Comparison of ENCODE assay signal across 28 cellular contexts in the genomic region with DNA sequence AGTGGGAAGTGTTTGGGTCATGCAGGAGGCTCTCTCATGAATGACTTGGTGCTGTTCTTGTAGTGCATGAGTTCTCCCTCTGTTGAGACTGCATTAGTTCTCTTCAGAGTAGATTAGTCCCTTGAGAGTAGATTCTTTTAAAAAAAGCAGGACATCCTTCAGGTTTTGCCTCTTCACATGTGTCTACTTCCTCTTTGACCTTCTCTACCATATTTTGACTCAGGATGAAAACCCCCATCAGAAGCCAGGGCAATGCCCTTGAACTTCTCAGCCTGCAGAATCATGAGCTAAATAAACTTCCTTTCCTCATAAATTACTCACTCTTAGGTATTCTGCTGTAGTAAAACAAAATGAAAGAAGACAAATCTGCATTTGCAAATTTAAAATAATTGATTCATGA.
DNase-seq lines count a peak whose midpoint lies in the region; ATAC-seq lines count a peak whose summit lies in the region.
"Had no signal": no experiment of that assay in that cellular context is flagged by ENCODE, and none has a peak within 500 bp of the region (broad histone marks: within the 10 kb centered on the region; RNA-seq: fewer than 3 reads in every experiment).

No MANE protein-coding gene starts in this region.

- H3K9me3 ChIP-seq in CD4-positive, alpha-beta memory T cell (ENCODE audit: control insufficient read depth in 1 of 2, low read length in 2 of 2), result no peaks in the 10 kb centered on the region
- H3K9me3 ChIP-seq: breast epithelium, heart left ventricle, stomach, tibial artery had no signal

- CTCF ChIA-PET in T-cell (lab: Charles Lee), result interaction anchor here (0.6 to 2.4 kb wide), 3 partner anchors 10 to 1630 kb away, joined by 3 to 5 read pairs (median 4); no protein-coding TSS in a partner anchor
- CTCF ChIA-PET in CD4-positive, alpha-beta memory T cell (lab: Charles Lee; ENCODE audit: partially characterized antibody), result no interaction called here

- no peaks in the 10 kb centered on the region for H3K4me1 Mint-ChIP-seq in T-cell
- no peaks in the 10 kb centered on the region for H3K4me1 Mint-ChIP-seq in CD4-positive, alpha-beta memory T cell
- H3K4me1 Mint-ChIP-seq: nephron had no signal

- DNase-seq in ELR (ENCODE audit: low read depth) (peak; percentile 6), superior temporal gyrus (ENCODE audit: extremely low spot score) (no peak), T-cell (no peak), NCI-H1092 (lab: John Stamatoyannopoulos, UW) (no peak)
- no peak for DNase-seq in CD4-positive, alpha-beta memory T cell
- DNase-seq: activated CD4-positive, alpha-beta memory T cell treated with anti-CD3 and anti-CD28 coated beads for 36 hours; activated CD4-positive, CD25-positive, alpha-beta regulatory T cell treated with anti-CD3 and anti-CD28 coated beads, Interleukin-2, amount 50 U/mL, for 72 hours; activated CD8-positive, alpha-beta memory T cell treated with anti-CD3 and anti-CD28 coated beads, Interleukin-2, amount 50 U/mL, for 4 hours; activated naive CD4-positive, alpha-beta T cell treated with anti-CD3 and anti-CD28 coated beads, Interleukin-2, amount 50 U/mL, for 16 hours; amygdala; effector CD8-positive, alpha-beta T cell; erythroblast; heart left ventricle; NCI-H1417 treated with DMSO at 0.1 percent for 48 hours; NCI-H2081 treated with DMSO at 0.1 percent for 48 hours; NCI-H345; NCI-H774; RPMI8226; stomach; tibial artery had no signal

- no peaks in the 10 kb centered on the region for H3K4me1 ChIP-seq in CD4-positive, alpha-beta memory T cell (ENCODE audit: insufficient read depth, low read length)
- H3K4me1 ChIP-seq: breast epithelium, heart left ventricle, stomach, tibial artery had no signal

- no peak overlapping the region for H3K4me3 ChIP-seq in CD4-positive, alpha-beta memory T cell (ENCODE audit: low read length in 2 of 2)
- H3K4me3 ChIP-seq: breast epithelium, heart left ventricle, K562, lung, stomach, tibial artery had no signal

- POLR2A ChIA-PET in T-cell (lab: Charles Lee), result no interaction called here
- POLR2A ChIA-PET in CD4-positive, alpha-beta memory T cell (lab: Charles Lee; ENCODE audit: partially characterized antibody), result no interaction called here

- H3K27me3 Mint-ChIP-seq in T-cell, result no peaks in the 10 kb centered on the region
- peaks cover 0 to 6% of the 10 kb centered on the region in 2 donors for H3K27me3 Mint-ChIP-seq in CD4-positive, alpha-beta memory T cell

- no peak overlapping the region for H3K27ac Mint-ChIP-seq in T-cell
- H3K27ac Mint-ChIP-seq in CD4-positive, alpha-beta memory T cell, result no peak overlapping the region
- H3K27ac Mint-ChIP-seq: activated CD4-positive, alpha-beta memory T cell treated with anti-CD3 and anti-CD28 coated beads for 36 hours; activated T-helper 1 cell treated with anti-CD3 and anti-CD28 coated beads, Interleukin-12 subunit alpha, Interleukin-12 subunit beta, Interleukin-2, Interleukin-4 antibody, amounts not matched to agents 30 ng/mL and 10 ng/mL and 1 ng/mL, durations not matched to agents 14 hours and 24 hours and 36 hours; nephron had no signal

- no peaks in the 10 kb centered on the region for H3K36me3 ChIP-seq in CD4-positive, alpha-beta memory T cell (ENCODE audit: insufficient read depth, low read length)
- H3K36me3 ChIP-seq: heart left ventricle, stomach, tibial artery had no signal

- H3K27me3 ChIP-seq in CD4-positive, alpha-beta memory T cell (ENCODE audit: insufficient read depth, low read length), result no peaks in the 10 kb centered on the region
- H3K27me3 ChIP-seq: breast epithelium, heart left ventricle, stomach, tibial artery had no signal

- H3K27ac ChIP-seq in CD4-positive, alpha-beta memory T cell (ENCODE audit: low read depth, low read length), result no peak overlapping the region
- H3K27ac ChIP-seq: breast epithelium, heart left ventricle, stomach, tibial artery had no signal

- ATAC-seq in GM18870 (IDR thresholded peaks at IDR 0.05; ENCODE audit: unreplicated experiment) (peak; percentile 72), HG02678 (IDR thresholded peaks at IDR 0.05; ENCODE audit: unreplicated experiment) (peak; percentile 43), HG03442 (IDR thresholded peaks at IDR 0.05; ENCODE audit: unreplicated experiment) (peak; percentile 61), T-cell (replicated peaks in 1 of 4) (no peak)
- ATAC-seq: heart left ventricle, K562 had no signal

- no peaks in the 10 kb centered on the region for H3K36me3 Mint-ChIP-seq in T-cell
- H3K36me3 Mint-ChIP-seq in CD4-positive, alpha-beta memory T cell, result no peaks in the 10 kb centered on the region
- H3K36me3 Mint-ChIP-seq: activated CD4-positive, alpha-beta memory T cell treated with anti-CD3 and anti-CD28 coated beads for 36 hours had no signal

- no peak overlapping the region for H3K4me3 Mint-ChIP-seq in T-cell
- H3K4me3 Mint-ChIP-seq in CD4-positive, alpha-beta memory T cell, result no peak overlapping the region
- H3K4me3 Mint-ChIP-seq: activated CD4-positive, alpha-beta memory T cell treated with anti-CD3 and anti-CD28 coated beads for 36 hours; activated T-helper 1 cell treated with anti-CD3 and anti-CD28 coated beads, Interleukin-12 subunit alpha, Interleukin-12 subunit beta, Interleukin-2, Interleukin-4 antibody, amounts not matched to agents 30 ng/mL and 10 ng/mL and 1 ng/mL, durations not matched to agents 14 hours and 24 hours and 36 hours; nephron had no signal

- intact Hi-C loops in CD4-positive, alpha-beta memory T cell (cut with micrococcal nuclease), result no loop called here

- no peaks in the 10 kb centered on the region for H3K9me3 Mint-ChIP-seq in T-cell
- H3K9me3 Mint-ChIP-seq in CD4-positive, alpha-beta memory T cell, result peaks cover 0 to 2% (median 0%) of the 10 kb centered on the region in 8 donors
- H3K9me3 Mint-ChIP-seq: activated CD4-positive, alpha-beta memory T cell treated with anti-CD3 and anti-CD28 coated beads for 36 hours; activated T-helper 1 cell treated with anti-CD3 and anti-CD28 coated beads, Interleukin-12 subunit alpha, Interleukin-12 subunit beta, Interleukin-2, Interleukin-4 antibody, amounts not matched to agents 30 ng/mL and 10 ng/mL and 1 ng/mL, durations not matched to agents 14 hours and 24 hours and 36 hours; nephron had no signal

Comparison
In these comparisons a context has a peak if more than half of its experiments do, and no peak if none do; other contexts are left out.
1. ATAC-seq: peak in GM18870 (single experiment), HG02678 (single experiment) and HG03442 (single experiment); none in T-cell (0 of 4).